In the genomic region with DNA sequence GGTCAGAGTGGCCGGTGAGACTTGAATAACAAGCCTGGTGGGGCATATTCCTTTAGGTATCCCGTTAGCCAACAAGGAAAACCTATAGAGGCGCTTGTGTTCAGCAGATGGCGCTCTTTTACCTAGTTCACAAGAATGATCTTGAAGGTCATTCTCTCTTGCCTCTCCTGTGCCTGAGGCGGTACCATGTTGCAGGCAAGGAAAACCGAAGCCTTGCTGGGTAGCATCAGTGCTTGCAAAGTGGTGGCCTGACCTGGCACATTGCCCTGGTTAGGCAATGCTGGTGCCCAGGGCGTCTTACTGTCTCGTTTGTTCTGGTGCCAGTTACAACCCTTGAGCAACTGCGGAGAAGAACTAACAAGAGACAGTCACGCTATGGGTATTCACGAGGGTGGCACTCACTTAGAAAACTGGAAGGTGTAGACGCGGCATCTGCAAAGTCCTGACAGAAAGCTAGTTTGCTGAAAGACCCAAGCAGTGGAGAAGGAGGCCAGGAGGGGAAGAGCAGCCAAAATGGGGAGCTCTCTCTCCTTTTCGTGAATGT, we compare ENCODE assay signal across 9 cellular contexts. TPM values are rescaled to one million over a fixed set of nuclear protein-coding genes. Genes with fewer than 3 reads are reported as not detected.
A peak's percentile ranks its signal among the peaks of the same experiment; 100 is the strongest.
DNase-seq lines count a peak whose midpoint lies in the region; ATAC-seq, FAIRE-seq and TF ChIP-seq lines count a peak whose summit lies in the region.
"Had no signal": no experiment of that assay in that cellular context is flagged by ENCODE, and none has a peak within 500 bp of the region (broad histone marks: within the 10 kb centered on the region; RNA-seq: fewer than 3 reads in every experiment).

No MANE protein-coding gene starts in this region.

- H3K4me1 Mint-ChIP-seq in immature natural killer cell, result peaks cover 9 to 11% of the 10 kb centered on the region in 2 donors

- DNase-seq in NK-92 treated with Interleukin-12 subunit alpha and Interleukin-12 subunit beta, amount 100 ng/mL, for 24 hours (lab: John Stamatoyannopoulos, UW), result peak; percentile 2
- DNase-seq in NK-92 (lab: John Stamatoyannopoulos, UW; ENCODE audit: unreplicated experiment) (no peak), NCI-H1092 treated with DMSO at 0.1 percent for 48 hours (lab: John Stamatoyannopoulos, UW) (peak; percentile 85), T47D (ENCODE audit: low read depth in 1 of 2, low spot score in 1 of 2) (peak; percentile 9 to 99), immature natural killer cell (peak; percentile 40 to 51 (median 43)), small intestine (peak; percentile 81)

- H3K9me3 ChIP-seq in SU-DHL-6 (ENCODE audit: insufficient read depth, low read length) (no peaks in the 10 kb centered on the region), small intestine (ENCODE audit: control insufficient read depth, low read depth) (no peaks in the 10 kb centered on the region)
- H3K9me3 ChIP-seq: BLaER1 treated with 17β-estradiol and CSF1 and Interleukin-3, amounts not matched to agents 10 nM and 100 nM had no signal

- H3K36me3 Mint-ChIP-seq in immature natural killer cell, result peaks cover 0 to 4% (median 0%) of the 10 kb centered on the region in 3 donors

- ATAC-seq in GM21576 (IDR thresholded peaks at IDR 0.05; ENCODE audit: unreplicated experiment), result no peak

- FAIRE-seq in small intestine (lab: Jason Lieb, UNC), result no peak

- no peaks in the 10 kb centered on the region for H4K20me1 ChIP-seq in SU-DHL-6 (ENCODE audit: low read depth, low read length)

- WGBS in small intestine, 3 donors, result 48 to 56% (median 53%) methylated on average over 14 of the region's 14 CpGs

- no peak overlapping the region for H3K27ac Mint-ChIP-seq in immature natural killer cell

- H3K27me3 ChIP-seq in SU-DHL-6 (ENCODE audit: low read length), result no peaks in the 10 kb centered on the region
- no peaks in the 10 kb centered on the region for H3K27me3 ChIP-seq in small intestine (ENCODE audit: control insufficient read depth in 2 of 2, insufficient read depth in 2 of 2, low read length in 2 of 2)
- H3K27me3 ChIP-seq: BLaER1 treated with 17β-estradiol and CSF1 and Interleukin-3, amounts not matched to agents 10 nM and 100 nM had no signal

- no peaks in the 10 kb centered on the region for H3K9me3 Mint-ChIP-seq in immature natural killer cell

- peak overlapping the region; percentile 15 for H3K4me2 ChIP-seq in SU-DHL-6 (ENCODE audit: low read depth, low read length, poor library complexity, severe bottlenecking)
- H3K4me2 ChIP-seq: BLaER1 treated with 17β-estradiol and CSF1 and Interleukin-3, amounts not matched to agents 10 nM and 100 nM had no signal

- H3K9me2 ChIP-seq in SU-DHL-6 (replicated peaks; ENCODE audit: insufficient read depth, low read length), result no peaks in the 10 kb centered on the region

- no peak overlapping the region for H3K4me3 ChIP-seq in SU-DHL-6 (ENCODE audit: insufficient read depth, low read length, poor library complexity, severe bottlenecking)
- no peak overlapping the region for H3K4me3 ChIP-seq in small intestine (ENCODE audit: low read depth in 1 of 2, low read length in 2 of 2)
- H3K4me3 ChIP-seq: BLaER1 treated with 17β-estradiol and CSF1 and Interleukin-3, amounts not matched to agents 10 nM and 100 nM had no signal

- peak overlapping the region; percentile 59 for H3K27ac ChIP-seq in SU-DHL-6 (ENCODE audit: low read depth, low read length)
- no peak overlapping the region for H3K27ac ChIP-seq in small intestine (ENCODE audit: low read depth in 1 of 2, low read length in 1 of 2)
- H3K27ac ChIP-seq: BLaER1 treated with 17β-estradiol and CSF1 and Interleukin-3, amounts not matched to agents 10 nM and 100 nM had no signal

- no peak overlapping the region for H3K4me3 Mint-ChIP-seq in immature natural killer cell

- H3K79me2 ChIP-seq in SU-DHL-6 (ENCODE audit: insufficient read depth, low read length), result no peaks in the 10 kb centered on the region

- no peak overlapping the region for H2AFZ ChIP-seq in SU-DHL-6 (ENCODE audit: low read depth, low read length, severe bottlenecking)

- in situ Hi-C loops in T47D (cut with HindIII; ENCODE audit: low pct_unique_long_range_greater_than_20kb, low sequenced_read_pairs), result no loop called here

- H3K9ac ChIP-seq in SU-DHL-6 (ENCODE audit: low read length), result no peak overlapping the region
- H3K9ac ChIP-seq: BLaER1 treated with 17β-estradiol and CSF1 and Interleukin-3, amounts not matched to agents 10 nM and 100 nM had no signal

- H3K36me3 ChIP-seq in SU-DHL-6 (ENCODE audit: low read length) (no peaks in the 10 kb centered on the region), small intestine (ENCODE audit: control insufficient read depth in 2 of 2, insufficient read depth in 2 of 2, low read length in 2 of 2) (no peaks in the 10 kb centered on the region)

- H3K27me3 Mint-ChIP-seq in immature natural killer cell (ENCODE audit: low read depth in 3 of 3), result peaks cover 0 to 2% (median 0%) of the 10 kb centered on the region in 3 donors

- H3K4me1 ChIP-seq in small intestine (ENCODE audit: control insufficient read depth in 2 of 2, insufficient read depth in 1 of 2, low read depth in 1 of 2, low read length in 1 of 2), result no peaks in the 10 kb centered on the region

- TF ChIP-seq CTCF in SU-DHL-6 (IDR thresholded peaks at IDR 0.05; ENCODE audit: insufficient read depth, low read length, poor library complexity, severe bottlenecking), result peak; percentile 68

- peaks cover 2% of the 10 kb centered on the region; the same call in 1 of the 2 replicates for H3F3A ChIP-seq in SU-DHL-6 (ENCODE audit: insufficient read depth)

RNA-seq across cellular contexts. Expression of a gene that starts 56.7 kb away (rescaled TPM):
- polyA plus RNA-seq in immature natural killer cell, result 1 to 10 TPM; 4.1 to 6.5 (median 5.2) TPM
- polyA plus RNA-seq in small intestine, result 10 to 100 TPM; 28.1 to 34.7 (median 28.6) TPM
